In genomic region chr11:78101073-78101472, GRCh38 we compare ENCODE assay signal across 20 cellular contexts. TPM values are rescaled to one million over a fixed set of nuclear protein-coding genes. Genes with fewer than 3 reads are reported as not detected.
DNase-seq lines count a peak whose midpoint lies in the region; ATAC-seq lines count a peak whose summit lies in the region.
"Had no signal": no experiment of that assay in that cellular context is flagged by ENCODE, and none has a peak within 500 bp of the region (broad histone marks: within the 10 kb centered on the region; RNA-seq: fewer than 3 reads in every experiment).

No MANE protein-coding gene starts in this region.

- H3K23ac ChIP-seq in mesenchymal stem cell (ENCODE audit: low read length in 2 of 2), result no peak overlapping the region

- no peaks in the 10 kb centered on the region for H3K9me3 ChIP-seq in mesenchymal stem cell (ENCODE audit: control insufficient read depth, low read length)
- H3K9me3 ChIP-seq: BLaER1 treated with 17β-estradiol and CSF1 and Interleukin-3, amounts not matched to agents 10 nM and 100 nM; left lung had no signal

- H3K36me3 ChIP-seq in mesenchymal stem cell (ENCODE audit: control insufficient read depth in 1 of 2, insufficient read depth in 2 of 2, low read depth in 1 of 2, low read length in 2 of 2), result peaks cover 10 to 55% of the 10 kb centered on the region in 2 experiments

- H2BK15ac ChIP-seq in mesenchymal stem cell (ENCODE audit: low read depth, poor library complexity, severe bottlenecking), result no peak overlapping the region

- no peak overlapping the region for H3K14ac ChIP-seq in mesenchymal stem cell (ENCODE audit: low read length in 2 of 2)

- no peak overlapping the region for H2AFZ ChIP-seq in mesenchymal stem cell (ENCODE audit: low read depth, low read length)

- H3K4me1 ChIP-seq in mesenchymal stem cell (ENCODE audit: control insufficient read depth, insufficient read depth, low read depth, low read length), result peaks cover 2% of the 10 kb centered on the region
- H3K4me1 ChIP-seq: left lung had no signal

- H3K18ac ChIP-seq in mesenchymal stem cell (ENCODE audit: low read depth in 1 of 2, low read length in 2 of 2), result no peak overlapping the region

- H2BK12ac ChIP-seq in mesenchymal stem cell (ENCODE audit: low read length in 2 of 2), result no peak overlapping the region

- no peak overlapping the region for H4K8ac ChIP-seq in mesenchymal stem cell (ENCODE audit: low read length)

- H3K27me3 ChIP-seq in mesenchymal stem cell (ENCODE audit: control insufficient read depth in 1 of 2, insufficient read depth in 1 of 2, low read length in 2 of 2), result no peaks in the 10 kb centered on the region
- H3K27me3 ChIP-seq: BLaER1 treated with 17β-estradiol and CSF1 and Interleukin-3, amounts not matched to agents 10 nM and 100 nM; left lung had no signal

- in situ Hi-C loops in G401 (cut with HindIII; ENCODE audit: low sequenced_read_pairs), result no loop called here

- H3K4me3 ChIP-seq in mesenchymal stem cell (ENCODE audit: insufficient read depth in 1 of 2, low read depth in 1 of 2, low read length in 2 of 2), result no peak overlapping the region
- H3K4me3 ChIP-seq: BLaER1 treated with 17β-estradiol and CSF1 and Interleukin-3, amounts not matched to agents 10 nM and 100 nM; K562; left lung; smooth muscle cell had no signal

- H3K4me2 ChIP-seq in mesenchymal stem cell (ENCODE audit: low read length, poor library complexity, severe bottlenecking), result no peak overlapping the region
- H3K4me2 ChIP-seq: smooth muscle cell had no signal

- peak overlapping the region; percentile 45 for H3K27ac ChIP-seq in mesenchymal stem cell (ENCODE audit: low read length, poor library complexity, severe bottlenecking)
- H3K27ac ChIP-seq: BLaER1 treated with 17β-estradiol and CSF1 and Interleukin-3, amounts not matched to agents 10 nM and 100 nM; left lung had no signal

- DNase-seq in DMS79 treated with DMSO at 0.1 percent for 48 hours (lab: John Stamatoyannopoulos, UW) (peak; percentile 92), NCI-H2107 treated with DMSO at 0.1 percent for 48 hours (lab: John Stamatoyannopoulos, UW; ENCODE audit: unreplicated experiment) (peak; percentile 53), astrocyte of the hippocampus (ENCODE audit: low read depth, low spot score) (peak; percentile 19), mesenchymal stem cell (no peak), G401 (ENCODE audit: low spot score) (no peak), A172 (ENCODE audit: low spot score) (no peak)
- DNase-seq: activated CD4-positive, alpha-beta T cell treated with anti-CD3 and anti-CD28 coated beads for 1 hour; activated naive CD8-positive, alpha-beta T cell treated with anti-CD3 and anti-CD28 coated beads, Interleukin-2, amount 10 ng/mL, durations not matched to agents 7 days and 5 days; H9; left lung; NCI-H1417 treated with DMSO at 0.1 percent for 48 hours; NCI-H748 treated with DMSO at 0.1 percent for 48 hours; stimulated activated naive CD4-positive, alpha-beta T cell had no signal

- H2BK120ac ChIP-seq in mesenchymal stem cell (ENCODE audit: low read depth, low read length), result no peak overlapping the region

- ATAC-seq in HG03097 (IDR thresholded peaks at IDR 0.05; ENCODE audit: low FRiP score, unreplicated experiment) (no peak), GM21528 (IDR thresholded peaks at IDR 0.05; ENCODE audit: low FRiP score, unreplicated experiment) (no peak)
- ATAC-seq: K562, left lung had no signal

- no peak overlapping the region for H2AK5ac ChIP-seq in mesenchymal stem cell (ENCODE audit: low read length, severe bottlenecking)

- no peaks in the 10 kb centered on the region for H3K79me1 ChIP-seq in mesenchymal stem cell (replicated peaks; ENCODE audit: low read length, poor library complexity, severe bottlenecking)

- H3K9ac ChIP-seq in mesenchymal stem cell (ENCODE audit: low read length), result no peak overlapping the region
- H3K9ac ChIP-seq: BLaER1 treated with 17β-estradiol and CSF1 and Interleukin-3, amounts not matched to agents 10 nM and 100 nM had no signal

- H4K91ac ChIP-seq in mesenchymal stem cell (ENCODE audit: low read length), result no peak overlapping the region

- H2BK5ac ChIP-seq in mesenchymal stem cell (ENCODE audit: low read depth, low read length, poor library complexity, severe bottlenecking), result no peak overlapping the region

- H3K4ac ChIP-seq in mesenchymal stem cell (ENCODE audit: low read depth in 1 of 2, low read length in 2 of 2), result no peak overlapping the region

RNA-seq across cellular contexts. Expression of gene NDUFC2, which starts 21.4 kb away (rescaled TPM):
- polyA plus RNA-seq in mesenchymal stem cell (2013, experiment 1 of 2), result 291 TPM
- 297 TPM for polyA plus RNA-seq in mesenchymal stem cell (2013, experiment 2 of 2)
- 175 and 183 TPM in 2 replicates for total RNA-seq in G401 (2014; rRNA removed; shearing (Covaris generic))
- 174 and 231 TPM in 2 replicates for total RNA-seq in A172 (2014; rRNA removed; shearing (Covaris generic))

RNA-seq across cellular contexts. Expression of gene THRSP, which starts 37.4 kb away (rescaled TPM):
- polyA plus RNA-seq in mesenchymal stem cell (2013, experiment 1 of 2), result not detected
- not detected for polyA plus RNA-seq in mesenchymal stem cell (2013, experiment 2 of 2)
- total RNA-seq in G401 (2014; rRNA removed; shearing (Covaris generic)), result not detected in 2 replicates
- total RNA-seq in A172 (2014; rRNA removed; shearing (Covaris generic)), result not detected in 2 replicates
- total RNA-seq: activated naive CD8-positive, alpha-beta T cell treated with anti-CD3 and anti-CD28 coated beads, Interleukin-2, amount 10 ng/mL, durations not matched to agents 7 days and 5 days; epithelial cell of proximal tubule; H9; left lung; RPMI7951; smooth muscle cell had no signal
- polyA plus RNA-seq: smooth muscle cell had no signal

RNA-seq across cellular contexts. Expression of gene ALG8, which starts 38.4 kb away (rescaled TPM):
- polyA plus RNA-seq in mesenchymal stem cell (2013, experiment 1 of 2), result 49.1 TPM
- polyA plus RNA-seq in mesenchymal stem cell (2013, experiment 2 of 2), result 50.6 TPM
- total RNA-seq in G401 (2014; rRNA removed; shearing (Covaris generic)), result 81.4 and 92.4 TPM in 2 replicates
- total RNA-seq in A172 (2014; rRNA removed; shearing (Covaris generic)), result 82.7 and 164 TPM in 2 replicates

Comparison
In these comparisons a context has a peak if more than half of its experiments do, and no peak if none do; other contexts are left out.
1. DNase-seq: peak in DMS79 treated with DMSO at 0.1 percent for 48 hours (single experiment), NCI-H2107 treated with DMSO at 0.1 percent for 48 hours (single experiment) and astrocyte of the hippocampus (single experiment); none in mesenchymal stem cell (single experiment), G401 (single experiment) and A172 (single experiment).